In the genomic region with DNA sequence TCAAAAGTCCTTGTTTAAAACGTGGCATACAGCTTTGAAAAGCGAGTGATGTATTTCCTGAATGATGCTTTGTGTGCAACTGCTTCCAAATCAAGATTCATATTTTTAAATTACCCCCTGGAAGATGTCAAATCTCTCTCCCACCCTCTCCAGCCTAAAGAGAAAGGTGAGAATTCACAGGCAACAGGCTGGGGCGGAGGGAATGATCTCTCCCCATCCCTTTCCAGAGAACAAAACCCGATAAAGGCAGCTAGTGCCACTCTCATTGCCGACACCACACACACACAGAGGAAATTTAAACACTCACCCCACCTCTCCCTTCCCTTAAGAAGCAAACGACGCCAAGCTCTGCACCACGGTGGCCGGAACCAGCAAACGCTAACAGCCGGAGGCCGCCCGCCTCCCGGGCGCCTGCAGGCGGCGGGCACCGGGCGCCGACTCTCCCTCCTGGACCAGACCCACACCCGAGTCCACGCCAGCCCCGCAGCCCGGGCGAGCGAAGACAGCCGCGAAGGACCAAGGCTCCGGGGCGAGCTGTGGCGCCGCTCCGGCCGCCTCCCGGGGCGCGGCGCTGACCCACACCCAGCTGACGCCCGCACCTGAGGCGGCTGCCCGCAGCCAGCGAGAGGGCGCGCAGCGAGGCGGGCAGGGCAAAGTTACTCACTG, we compare ENCODE assay signal across 8 cellular contexts. TPM values are rescaled to one million over a fixed set of nuclear protein-coding genes. Genes with fewer than 3 reads are reported as not detected.
DNase-seq lines count a peak whose midpoint lies in the region; ATAC-seq and TF ChIP-seq lines count a peak whose summit lies in the region.

No MANE protein-coding gene starts in this region.

- no peaks in the 10 kb centered on the region for H3K27me3 ChIP-seq in SU-DHL-6 (ENCODE audit: low read length)
- no peaks in the 10 kb centered on the region for H3K27me3 ChIP-seq in mammary epithelial cell (ENCODE audit: insufficient read depth, low read length)

- peak; percentile 53 for DNase-seq in CD1c-positive myeloid dendritic cell (ENCODE audit: extremely low spot score)
- no peak for DNase-seq in mammary epithelial cell
- peak in 1 of 2 donors; percentile 37 for DNase-seq in left colon
- peak; percentile 28 to 30 for DNase-seq in stimulated activated CD4-positive, alpha-beta T cell treated with anti-CD3 and anti-CD28 coated beads, Interleukin-4, amount 100 ng/mL, for 48 hours (ENCODE audit: low read depth in 2 of 2)
- DNase-seq in ACHN, result no peak

- H3K79me2 ChIP-seq in SU-DHL-6 (ENCODE audit: insufficient read depth, low read length), result peaks cover 64% of the 10 kb centered on the region
- H3K79me2 ChIP-seq in mammary epithelial cell (ENCODE audit: insufficient read depth, low read length), result peaks cover 86% of the 10 kb centered on the region

- peaks cover 23% of the 10 kb centered on the region; the same call in 1 of the 2 replicates for H4K20me1 ChIP-seq in SU-DHL-6 (ENCODE audit: low read depth, low read length)
- H4K20me1 ChIP-seq in mammary epithelial cell (ENCODE audit: insufficient read depth, low read length), result no peaks in the 10 kb centered on the region

- in situ Hi-C loops in mammary epithelial cell (cut with MboI; ENCODE audit: low sequenced_read_pairs in 2 of 2), result no loop called here
- in situ Hi-C loops in ACHN (cut with HindIII; ENCODE audit: low pct_ligation_motif_present, low pct_unique_long_range_greater_than_20kb, low sequenced_read_pairs), result no loop called here

- H3K36me3 ChIP-seq in SU-DHL-6 (ENCODE audit: low read length), result peaks cover 16% of the 10 kb centered on the region
- peaks cover 16% of the 10 kb centered on the region for H3K36me3 ChIP-seq in mammary epithelial cell (ENCODE audit: insufficient read depth, low read length)

- TF ChIP-seq CTCF in SU-DHL-6 (IDR thresholded peaks at IDR 0.05; ENCODE audit: insufficient read depth, low read length, poor library complexity, severe bottlenecking), result no peak
- TF ChIP-seq CTCF in mammary epithelial cell (conservative IDR thresholded peaks at IDR 0.05 in 1 of 2, IDR thresholded peaks at IDR 0.05 in 1 of 2; ENCODE audit: extremely low read depth in 1 of 2, insufficient read depth in 1 of 2, low read depth in 1 of 2, low read length in 2 of 2), result peak in 1 of 2 donors; percentile 32

- H2AFZ ChIP-seq in SU-DHL-6 (ENCODE audit: low read depth, low read length, severe bottlenecking), result peak overlapping the region; percentile 72
- H2AFZ ChIP-seq in mammary epithelial cell (ENCODE audit: low read depth, low read length), result peak overlapping the region; percentile 69

- no peaks in the 10 kb centered on the region for H3K9me2 ChIP-seq in SU-DHL-6 (replicated peaks; ENCODE audit: insufficient read depth, low read length)

- H3K9ac ChIP-seq in SU-DHL-6 (ENCODE audit: low read length) (peak overlapping the region; percentile 87), mammary epithelial cell (ENCODE audit: insufficient read depth, low read length) (peak overlapping the region; percentile 90)

- H3K4me3 ChIP-seq in SU-DHL-6 (ENCODE audit: insufficient read depth, low read length, poor library complexity, severe bottlenecking) (peak overlapping the region; percentile 91), mammary epithelial cell (replicated peaks in 1 of 3; ENCODE audit: insufficient read depth in 1 of 3, low read depth in 2 of 3, low read length in 3 of 3) (peak overlapping the region; percentile 72 to 87 (median 86))

- BruUV-seq in mammary epithelial cell (replicated peaks; lab: Mats Ljungman, UMichigan), result TSS peak; percentile 51

- H3K9me3 ChIP-seq in SU-DHL-6 (ENCODE audit: insufficient read depth, low read length) (no peaks in the 10 kb centered on the region), mammary epithelial cell (replicated peaks; ENCODE audit: insufficient read depth, low read length) (no peaks in the 10 kb centered on the region)

- CTCF ChIA-PET in mammary epithelial cell (lab: Charles Lee; ENCODE audit: low non-redundant PET), result interaction anchor here (0.6 kb wide), 1 partner anchor 87 kb away, joined by 3 read pairs; no protein-coding TSS in a partner anchor

- intact Hi-C loops in mammary epithelial cell (cut with micrococcal nuclease), result loop anchor here (1.0 to 5.0 kb wide), 6 partner anchors 19 to 195 kb away; a partner anchor contains a TSS
- intact Hi-C loops in left colon (cut with DNase I, micrococcal nuclease), result no loop called here

- H3K4me2 ChIP-seq in SU-DHL-6 (ENCODE audit: low read depth, low read length, poor library complexity, severe bottlenecking) (peak overlapping the region; percentile 92), mammary epithelial cell (ENCODE audit: insufficient read depth, low read depth, low read length) (peak overlapping the region; percentile 84)

- under 1% methylated on average over 21 of the region's 47 CpGs for WGBS in mammary epithelial cell (ENCODE audit: low coverage, missing lambda C conversion rate)

- H3K27ac ChIP-seq in SU-DHL-6 (ENCODE audit: low read depth, low read length) (peak overlapping the region; percentile 54), mammary epithelial cell (ENCODE audit: insufficient read depth, low read depth, low read length) (peak overlapping the region; percentile 74)

- H3F3A ChIP-seq in SU-DHL-6 (ENCODE audit: insufficient read depth), result peaks cover 6% of the 10 kb centered on the region

- ATAC-seq in GM19324 (IDR thresholded peaks at IDR 0.05; ENCODE audit: low FRiP score, unreplicated experiment) (peak; percentile 39), HG03354 (IDR thresholded peaks at IDR 0.05; ENCODE audit: poor library complexity, severe bottlenecking, unreplicated experiment) (peak; percentile 33), left colon (peak; percentile 47)

- dilution Hi-C loops in mammary epithelial cell (cut with HindIII; ENCODE audit: low sequenced_read_pairs), result loop anchor here (5.0 kb wide), 2 partner anchors 53 to 88 kb away; no protein-coding TSS in a partner anchor

- peaks cover 35% of the 10 kb centered on the region for H3K4me1 ChIP-seq in mammary epithelial cell (ENCODE audit: insufficient read depth, low read length)

RNA-seq across cellular contexts. Expression of a gene that starts 0.5 kb away (rescaled TPM):
- total RNA-seq in mammary epithelial cell (10 to 100 TPM; 16.1 to 26.3 TPM), left colon (10 to 100 TPM; 26.1 to 36.4 TPM)
- 10.0 TPM for polyA plus RNA-seq in mammary epithelial cell
- polyA minus RNA-seq in mammary epithelial cell, result 24.8 TPM

RNA-seq across cellular contexts. Expression of a gene that starts 1.8 kb away (rescaled TPM):
- 100 to 1,000 TPM in 1 of 2 donors, 10 to 100 TPM in 1; 89.0 to 140 TPM for total RNA-seq in mammary epithelial cell
- polyA plus RNA-seq in mammary epithelial cell, result 134 TPM
- polyA minus RNA-seq in mammary epithelial cell, result 75.5 TPM
- 100 to 1,000 TPM in 1 of 2 donors, 10 to 100 TPM in 1; 95.5 to 101 TPM for total RNA-seq in left colon

Comparison
In these comparisons a context has a peak if more than half of its experiments do, and no peak if none do; other contexts are left out.
1. DNase-seq: peak in CD1c-positive myeloid dendritic cell (single experiment) and stimulated activated CD4-positive, alpha-beta T cell treated with anti-CD3 and anti-CD28 coated beads, Interleukin-4, amount 100 ng/mL, for 48 hours (2 of 2); none in mammary epithelial cell (single experiment) and ACHN (single experiment).
2. Peak in every context shown above with its lines, with median percentiles within 50 percentile points of each other: ATAC-seq.